1 cellular context compared by ENCODE assay signal in the genomic region with DNA sequence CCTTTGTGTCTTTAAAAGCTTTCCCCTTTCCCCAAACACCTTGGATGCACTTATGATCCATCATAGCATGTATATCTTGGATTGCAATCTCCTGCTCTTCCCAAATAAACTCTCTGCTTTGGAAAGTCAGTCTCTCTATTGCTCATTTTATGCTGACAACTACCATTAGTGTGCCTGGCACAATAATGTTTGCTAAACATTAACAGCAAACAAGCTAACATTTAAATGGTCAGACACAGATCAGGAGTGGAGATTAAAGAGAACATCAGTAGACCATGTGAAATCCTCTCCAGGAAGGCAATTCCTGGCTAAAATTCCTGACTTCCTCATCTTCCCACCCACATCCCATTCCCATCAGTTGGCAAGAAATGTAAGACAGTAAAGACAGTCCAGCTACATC.
TF ChIP-seq lines count a peak whose summit lies in the region.

No MANE protein-coding gene starts in this region.

TF ChIP-seq in GM23338, 12 proteins besides CTCF, POLR2A, EP300 and RAD21 (continued from another document):
- TF ChIP-seq, protein P1, sequence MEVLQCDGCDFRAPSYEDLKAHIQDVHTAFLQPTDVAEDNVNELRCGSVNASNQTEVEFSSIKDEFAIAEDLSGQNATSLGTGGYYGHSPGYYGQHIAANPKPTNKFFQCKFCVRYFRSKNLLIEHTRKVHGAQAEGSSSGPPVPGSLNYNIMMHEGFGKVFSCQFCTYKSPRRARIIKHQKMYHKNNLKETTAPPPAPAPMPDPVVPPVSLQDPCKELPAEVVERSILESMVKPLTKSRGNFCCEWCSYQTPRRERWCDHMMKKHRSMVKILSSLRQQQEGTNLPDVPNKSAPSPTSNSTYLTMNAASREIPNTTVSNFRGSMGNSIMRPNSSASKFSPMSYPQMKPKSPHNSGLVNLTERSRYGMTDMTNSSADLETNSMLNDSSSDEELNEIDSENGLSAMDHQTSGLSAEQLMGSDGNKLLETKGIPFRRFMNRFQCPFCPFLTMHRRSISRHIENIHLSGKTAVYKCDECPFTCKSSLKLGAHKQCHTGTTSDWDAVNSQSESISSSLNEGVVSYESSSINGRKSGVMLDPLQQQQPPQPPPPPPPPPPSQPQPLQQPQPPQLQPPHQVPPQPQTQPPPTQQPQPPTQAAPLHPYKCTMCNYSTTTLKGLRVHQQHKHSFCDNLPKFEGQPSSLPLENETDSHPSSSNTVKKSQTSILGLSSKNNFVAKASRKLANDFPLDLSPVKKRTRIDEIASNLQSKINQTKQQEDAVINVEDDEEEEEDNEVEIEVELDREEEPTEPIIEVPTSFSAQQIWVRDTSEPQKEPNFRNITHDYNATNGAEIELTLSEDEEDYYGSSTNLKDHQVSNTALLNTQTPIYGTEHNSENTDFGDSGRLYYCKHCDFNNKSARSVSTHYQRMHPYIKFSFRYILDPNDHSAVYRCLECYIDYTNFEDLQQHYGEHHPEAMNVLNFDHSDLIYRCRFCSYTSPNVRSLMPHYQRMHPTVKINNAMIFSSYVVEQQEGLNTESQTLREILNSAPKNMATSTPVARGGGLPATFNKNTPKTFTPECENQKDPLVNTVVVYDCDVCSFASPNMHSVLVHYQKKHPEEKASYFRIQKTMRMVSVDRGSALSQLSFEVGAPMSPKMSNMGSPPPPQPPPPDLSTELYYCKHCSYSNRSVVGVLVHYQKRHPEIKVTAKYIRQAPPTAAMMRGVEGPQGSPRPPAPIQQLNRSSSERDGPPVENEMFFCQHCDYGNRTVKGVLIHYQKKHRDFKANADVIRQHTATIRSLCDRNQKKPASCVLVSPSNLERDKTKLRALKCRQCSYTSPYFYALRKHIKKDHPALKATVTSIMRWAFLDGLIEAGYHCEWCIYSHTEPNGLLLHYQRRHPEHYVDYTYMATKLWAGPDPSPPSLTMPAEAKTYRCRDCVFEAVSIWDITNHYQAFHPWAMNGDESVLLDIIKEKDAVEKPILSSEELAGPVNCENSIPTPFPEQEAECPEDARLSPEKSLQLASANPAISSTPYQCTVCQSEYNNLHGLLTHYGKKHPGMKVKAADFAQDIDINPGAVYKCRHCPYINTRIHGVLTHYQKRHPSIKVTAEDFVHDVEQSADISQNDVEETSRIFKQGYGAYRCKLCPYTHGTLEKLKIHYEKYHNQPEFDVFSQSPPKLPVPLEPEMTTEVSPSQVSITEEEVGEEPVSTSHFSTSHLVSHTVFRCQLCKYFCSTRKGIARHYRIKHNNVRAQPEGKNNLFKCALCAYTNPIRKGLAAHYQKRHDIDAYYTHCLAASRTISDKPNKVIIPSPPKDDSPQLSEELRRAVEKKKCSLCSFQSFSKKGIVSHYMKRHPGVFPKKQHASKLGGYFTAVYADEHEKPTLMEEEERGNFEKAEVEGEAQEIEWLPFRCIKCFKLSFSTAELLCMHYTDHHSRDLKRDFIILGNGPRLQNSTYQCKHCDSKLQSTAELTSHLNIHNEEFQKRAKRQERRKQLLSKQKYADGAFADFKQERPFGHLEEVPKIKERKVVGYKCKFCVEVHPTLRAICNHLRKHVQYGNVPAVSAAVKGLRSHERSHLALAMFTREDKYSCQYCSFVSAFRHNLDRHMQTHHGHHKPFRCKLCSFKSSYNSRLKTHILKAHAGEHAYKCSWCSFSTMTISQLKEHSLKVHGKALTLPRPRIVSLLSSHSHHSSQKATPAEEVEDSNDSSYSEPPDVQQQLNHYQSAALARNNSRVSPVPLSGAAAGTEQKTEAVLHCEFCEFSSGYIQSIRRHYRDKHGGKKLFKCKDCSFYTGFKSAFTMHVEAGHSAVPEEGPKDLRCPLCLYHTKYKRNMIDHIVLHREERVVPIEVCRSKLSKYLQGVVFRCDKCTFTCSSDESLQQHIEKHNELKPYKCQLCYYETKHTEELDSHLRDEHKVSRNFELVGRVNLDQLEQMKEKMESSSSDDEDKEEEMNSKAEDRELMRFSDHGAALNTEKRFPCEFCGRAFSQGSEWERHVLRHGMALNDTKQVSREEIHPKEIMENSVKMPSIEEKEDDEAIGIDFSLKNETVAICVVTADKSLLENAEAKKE (CRISPR knock-in tag; IDR thresholded peaks at IDR 0.05): no peak
- TF ChIP-seq NANOG (IDR thresholded peaks at IDR 0.05; ENCODE audit: borderline replicate concordance) (no peak), EZH2 (IDR thresholded peaks at IDR 0.05; ENCODE audit: low read depth, unreplicated experiment) (no peak), JUNB (IDR thresholded peaks at IDR 0.05; ENCODE audit: unreplicated experiment) (no peak), POLR2AphosphoS5 (IDR thresholded peaks at IDR 0.05; ENCODE audit: low read depth) (no peak)
